1 cellular context compared by ENCODE assay signal in the genomic region with DNA sequence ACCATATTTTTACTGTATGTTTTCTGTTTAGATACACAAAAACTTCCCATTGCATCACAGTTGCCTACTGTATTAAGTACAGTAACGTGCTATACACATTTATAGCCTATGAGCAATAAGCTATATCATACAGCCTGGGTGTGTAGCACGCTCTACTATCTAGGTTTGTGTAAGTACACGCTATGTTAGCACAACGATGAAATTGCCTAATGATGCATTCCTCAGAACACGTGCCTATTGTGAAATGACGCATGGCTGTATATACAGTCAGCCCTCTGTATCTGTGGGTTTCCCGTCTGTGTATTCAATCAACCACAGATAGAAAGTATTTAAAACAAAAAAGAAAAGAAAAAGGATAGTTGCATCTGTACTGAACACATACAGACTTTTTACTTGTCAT.
A peak's percentile ranks its signal among the peaks of the same experiment; 100 is the strongest.
TF ChIP-seq lines count a peak whose summit lies in the region.

No MANE protein-coding gene starts in this region.

TF ChIP-seq in IMR-90, 13 proteins besides CTCF, POLR2A, EP300 and RAD21 (continued from another document):
- peak; percentile 99 for TF ChIP-seq CEBPB (IDR thresholded peaks at IDR 0.05; ENCODE audit: low read depth, low read length)
- peak; percentile 71 for TF ChIP-seq RCOR1 (IDR thresholded peaks at IDR 0.05; ENCODE audit: insufficient replicate concordance, low read length)
- peak; percentile 35; the same call in 1 of the 2 replicates for TF ChIP-seq NFE2L2 (IDR thresholded peaks at IDR 0.05; ENCODE audit: low read depth, low read length)
- TF ChIP-seq MXI1 (IDR thresholded peaks at IDR 0.05; ENCODE audit: borderline replicate concordance, low read depth, low read length), result peak; percentile 79
- no peak for TF ChIP-seq RFX5 (IDR thresholded peaks at IDR 0.05; ENCODE audit: low read depth, low read length)
- no peak for TF ChIP-seq SMC3 (IDR thresholded peaks at IDR 0.05; ENCODE audit: low read depth, low read length)
- no peak for TF ChIP-seq CHD1 (IDR thresholded peaks at IDR 0.05; ENCODE audit: low read depth, low read length)
- TF ChIP-seq BHLHE40 (IDR thresholded peaks at IDR 0.05; ENCODE audit: low read depth, low read length), result peak; percentile 100
- TF ChIP-seq MAZ (IDR thresholded peaks at IDR 0.05; ENCODE audit: borderline replicate concordance, low read depth, low read length), result no peak
- TF ChIP-seq, protein P1, sequence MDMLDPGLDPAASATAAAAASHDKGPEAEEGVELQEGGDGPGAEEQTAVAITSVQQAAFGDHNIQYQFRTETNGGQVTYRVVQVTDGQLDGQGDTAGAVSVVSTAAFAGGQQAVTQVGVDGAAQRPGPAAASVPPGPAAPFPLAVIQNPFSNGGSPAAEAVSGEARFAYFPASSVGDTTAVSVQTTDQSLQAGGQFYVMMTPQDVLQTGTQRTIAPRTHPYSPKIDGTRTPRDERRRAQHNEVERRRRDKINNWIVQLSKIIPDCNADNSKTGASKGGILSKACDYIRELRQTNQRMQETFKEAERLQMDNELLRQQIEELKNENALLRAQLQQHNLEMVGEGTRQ (IDR thresholded peaks at IDR 0.05; ENCODE audit: low read depth, low read length), result peak; percentile 93
